1 cellular context compared by ENCODE assay signal in genomic region chr20:58209652-58210397, GRCh38.
TF ChIP-seq lines count a peak whose summit lies in the region.

No MANE protein-coding gene starts in this region.

TF ChIP-seq in HepG2, 621 proteins besides CTCF, POLR2A, EP300 and RAD21 (continued from another document and continues in another):
- TF ChIP-seq MTERF4 (CRISPR knock-in tag; IDR thresholded peaks at IDR 0.05) (peak; percentile 59), RBM39 (IDR thresholded peaks at IDR 0.05; ENCODE audit: low read depth, low read length, poor library complexity, severe bottlenecking) (peak; percentile 98), NFKBIZ (CRISPR knock-in tag; IDR thresholded peaks at IDR 0.05) (0 out of 2 replicates have a peak, but pooled peaks have one; percentile 70), ZNF350 (CRISPR knock-in tag; IDR thresholded peaks at IDR 0.05; ENCODE audit: borderline replicate concordance, low read depth) (peak; percentile 83), HMGA1 (CRISPR knock-in tag; conservative IDR thresholded peaks at IDR 0.05) (no peak), SOX6 (IDR thresholded peaks at IDR 0.05) (no peak), SOX6 (CRISPR knock-in tag; IDR thresholded peaks at IDR 0.05) (peak; percentile 60), RELA (CRISPR knock-in tag; IDR thresholded peaks at IDR 0.05) (0 out of 2 replicates have a peak, but pooled peaks have one; percentile 51), SALL1 (CRISPR knock-in tag; IDR thresholded peaks at IDR 0.05) (peak; percentile 69; the same call in 1 of the 2 replicates), HOXA3 (CRISPR knock-in tag; IDR thresholded peaks at IDR 0.05) (peak; percentile 80), MNT (IDR thresholded peaks at IDR 0.05) (no peak), GATAD2A (CRISPR knock-in tag; IDR thresholded peaks at IDR 0.05) (peak; percentile 73), ZNF124 (CRISPR knock-in tag; IDR thresholded peaks at IDR 0.05) (peak; percentile 89; the same call in 1 of the 2 replicates), ZNF580 (CRISPR knock-in tag; IDR thresholded peaks at IDR 0.05; ENCODE audit: borderline replicate concordance, low read depth) (peak; percentile 87; the same call in 1 of the 2 replicates), ZNF784 (CRISPR knock-in tag; IDR thresholded peaks at IDR 0.05; ENCODE audit: borderline replicate concordance) (0 out of 2 replicates have a peak, but pooled peaks have one; percentile 75), ZNF687 (CRISPR knock-in tag; IDR thresholded peaks at IDR 0.05) (peak; percentile 67), MYNN (CRISPR knock-in tag; IDR thresholded peaks at IDR 0.05; ENCODE audit: low read depth) (0 out of 2 replicates have a peak, but pooled peaks have one; percentile 42), ZNF317 (CRISPR knock-in tag; IDR thresholded peaks at IDR 0.05) (peak; percentile 42; the same call in 1 of the 2 replicates), ZIK1 (CRISPR knock-in tag; IDR thresholded peaks at IDR 0.05; ENCODE audit: borderline replicate concordance, low read depth) (0 out of 2 replicates have a peak, but pooled peaks have one; percentile 79), TBX2 (CRISPR knock-in tag; IDR thresholded peaks at IDR 0.05; ENCODE audit: borderline replicate concordance) (peak; percentile 59; the same call in 1 of the 2 replicates), ZBTB44 (CRISPR knock-in tag; IDR thresholded peaks at IDR 0.05) (peak; percentile 67; the same call in 1 of the 2 replicates), RBAK (CRISPR knock-in tag; IDR thresholded peaks at IDR 0.05) (0 out of 2 replicates have a peak, but pooled peaks have one; percentile 44), SRSF1 (optimal IDR thresholded peaks at IDR 0.05; ENCODE audit: low read depth, low read length) (no peak), KLF15 (CRISPR knock-in tag; IDR thresholded peaks at IDR 0.05; ENCODE audit: borderline replicate concordance) (peak; percentile 41; the same call in 1 of the 2 replicates), SIN3B (IDR thresholded peaks at IDR 0.05; ENCODE audit: low read length) (peak; percentile 48; the same call in 1 of the 2 replicates), ZNF383 (CRISPR knock-in tag; IDR thresholded peaks at IDR 0.05; ENCODE audit: borderline replicate concordance) (0 out of 2 replicates have a peak, but pooled peaks have one; percentile 37), ZNF280D (CRISPR knock-in tag; IDR thresholded peaks at IDR 0.05) (peak; percentile 84), NFKB2 (CRISPR knock-in tag; IDR thresholded peaks at IDR 0.05; ENCODE audit: borderline replicate concordance) (peak; percentile 91; the same call in 1 of the 2 replicates), CENPX (CRISPR knock-in tag; IDR thresholded peaks at IDR 0.05) (no peak), DBP (CRISPR knock-in tag; IDR thresholded peaks at IDR 0.05; ENCODE audit: not compliant biosample characterization) (no peak), KLF11 (CRISPR knock-in tag; IDR thresholded peaks at IDR 0.05) (peak; percentile 86; the same call in 1 of the 2 replicates), SALL2 (CRISPR knock-in tag; IDR thresholded peaks at IDR 0.05) (peak; percentile 91; the same call in 1 of the 2 replicates), TEF (CRISPR knock-in tag; IDR thresholded peaks at IDR 0.05) (no peak), PHF20 (CRISPR knock-in tag; IDR thresholded peaks at IDR 0.05) (peak; percentile 52; the same call in 1 of the 2 replicates), MTF2 (CRISPR knock-in tag; IDR thresholded peaks at IDR 0.05; ENCODE audit: borderline replicate concordance) (peak; percentile 100), HBP1 (CRISPR knock-in tag; IDR thresholded peaks at IDR 0.05; ENCODE audit: low read depth) (peak; percentile 80; the same call in 1 of the 2 replicates), ETV6 (CRISPR knock-in tag; conservative IDR thresholded peaks at IDR 0.05) (0 out of 2 replicates have a peak, but pooled peaks have one; percentile 28), SP5 (CRISPR knock-in tag; IDR thresholded peaks at IDR 0.05; ENCODE audit: borderline replicate concordance, low read depth) (peak; percentile 50), ZNF160 (CRISPR knock-in tag; IDR thresholded peaks at IDR 0.05) (peak; percentile 90; the same call in 1 of the 2 replicates), ZNF512B (CRISPR knock-in tag; IDR thresholded peaks at IDR 0.05; ENCODE audit: borderline replicate concordance) (peak; percentile 79; the same call in 1 of the 2 replicates), ZNF382 (CRISPR knock-in tag; IDR thresholded peaks at IDR 0.05; ENCODE audit: borderline replicate concordance) (no peak)
